18 cellular contexts compared by ENCODE assay signal in the genomic region with DNA sequence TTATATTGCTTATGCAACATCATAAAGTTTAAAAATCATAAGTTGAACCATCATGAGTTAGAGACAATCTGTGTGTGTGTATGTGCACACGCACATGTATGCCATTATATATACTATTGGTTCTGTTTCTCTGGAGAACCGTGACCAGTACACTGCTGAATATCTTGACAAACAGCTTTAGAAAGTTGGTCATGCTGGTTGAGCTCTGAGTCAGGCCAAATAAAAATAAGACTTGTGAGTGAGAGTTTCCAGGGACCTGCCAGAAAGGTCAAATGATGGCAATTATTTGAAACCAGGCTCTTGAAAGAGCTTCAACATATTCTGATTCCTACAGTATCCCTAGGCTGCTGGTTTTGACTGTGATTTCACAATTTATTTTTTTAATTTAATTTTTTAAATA.
A peak's percentile ranks its signal among the peaks of the same experiment; 100 is the strongest.
DNase-seq lines count a peak whose midpoint lies in the region; ATAC-seq, FAIRE-seq and TF ChIP-seq lines count a peak whose summit lies in the region.
"Had no signal": no experiment of that assay in that cellular context is flagged by ENCODE, and none has a peak within 500 bp of the region (broad histone marks: within the 10 kb centered on the region; RNA-seq: fewer than 3 reads in every experiment).

No MANE protein-coding gene starts in this region.

- no peak overlapping the region for H2AFZ ChIP-seq in astrocyte (ENCODE audit: low read depth, low read length)
- H2AFZ ChIP-seq in smooth muscle cell (ENCODE audit: low read depth): no peak overlapping the region

- H3K27ac ChIP-seq in VCaP (peak overlapping the region; percentile 34), astrocyte (ENCODE audit: low read depth, low read length) (no peak overlapping the region), smooth muscle cell (ENCODE audit: low read depth) (peak overlapping the region; percentile 42), tibial nerve (no peak overlapping the region), sigmoid colon (no peak overlapping the region)

- intact Hi-C loops in left cardiac atrium (cut with DNase I): no loop called here
- intact Hi-C loops in sigmoid colon (cut with DNase I): no loop called here

- DNase-seq in astrocyte (ENCODE audit: low read depth): no peak
- DNase-seq in left cardiac atrium: no peak
- DNase-seq in smooth muscle cell (lab: John Stamatoyannopoulos, UW; ENCODE audit: unreplicated experiment): no peak
- no peak for DNase-seq in tibial nerve (ENCODE audit: low spot score in 2 of 2)
- DNase-seq in sigmoid colon: no peak
- DNase-seq: C1 segment of cervical spinal cord; Calu3; CD4-positive, alpha-beta memory T cell; COR-L47; DMS79 treated with DMSO at 0.1 percent for 48 hours; GF-D8; GOT3; HFFc6 had no signal

- no peaks in the 10 kb centered on the region for H3K4me1 Mint-ChIP-seq in astrocyte (ENCODE audit: low read depth, unreplicated experiment)
- H3K4me1 Mint-ChIP-seq: CD4-positive, alpha-beta memory T cell had no signal

- H3K36me3 ChIP-seq in astrocyte (ENCODE audit: insufficient read depth, low read length): no peaks in the 10 kb centered on the region
- no peaks in the 10 kb centered on the region for H3K36me3 ChIP-seq in smooth muscle cell (ENCODE audit: low read depth)
- H3K36me3 ChIP-seq in tibial nerve: no peaks in the 10 kb centered on the region
- H3K36me3 ChIP-seq in sigmoid colon: no peaks in the 10 kb centered on the region
- H3K36me3 ChIP-seq: HAP-1 had no signal

- H3K27ac Mint-ChIP-seq in astrocyte (ENCODE audit: unreplicated experiment): no peak overlapping the region
- H3K27ac Mint-ChIP-seq: CD4-positive, alpha-beta memory T cell; HFFc6 had no signal

- H3K9me3 Mint-ChIP-seq in astrocyte (ENCODE audit: unreplicated experiment): no peaks in the 10 kb centered on the region

- TF ChIP-seq CTCF in VCaP (conservative IDR thresholded peaks at IDR 0.05) (no peak), astrocyte (IDR thresholded peaks at IDR 0.05; ENCODE audit: insufficient read depth, low read depth, low read length) (no peak), smooth muscle cell (IDR thresholded peaks at IDR 0.05; ENCODE audit: borderline replicate concordance, insufficient read depth, poor library complexity, severe bottlenecking) (no peak), tibial nerve (IDR thresholded peaks at IDR 0.05) (no peak), sigmoid colon (IDR thresholded peaks at IDR 0.05) (no peak)

- no peak overlapping the region for H3K4me3 Mint-ChIP-seq in astrocyte (ENCODE audit: unreplicated experiment)
- H3K4me3 Mint-ChIP-seq: CD4-positive, alpha-beta memory T cell; HFFc6 had no signal

- H3K79me2 ChIP-seq in astrocyte (ENCODE audit: insufficient read depth, low read length) (no peaks in the 10 kb centered on the region), smooth muscle cell (ENCODE audit: low read depth) (no peaks in the 10 kb centered on the region)

- TF ChIP-seq EP300 in tibial nerve (IDR thresholded peaks at IDR 0.05) (no peak), sigmoid colon (IDR thresholded peaks at IDR 0.05) (no peak)

- no peaks in the 10 kb centered on the region for H3K9me3 ChIP-seq in astrocyte (ENCODE audit: insufficient read depth, low read depth, low read length)
- H3K9me3 ChIP-seq in smooth muscle cell (replicated peaks; ENCODE audit: low read depth): peaks cover 3% of the 10 kb centered on the region
- H3K9me3 ChIP-seq in tibial nerve: no peaks in the 10 kb centered on the region
- no peaks in the 10 kb centered on the region for H3K9me3 ChIP-seq in sigmoid colon
- H3K9me3 ChIP-seq: HAP-1 had no signal

- H3K4me3 ChIP-seq in astrocyte (ENCODE audit: insufficient read depth, low read depth, low read length) (no peak overlapping the region), smooth muscle cell (no peak overlapping the region), tibial nerve (no peak overlapping the region), sigmoid colon (no peak overlapping the region)
- H3K4me3 ChIP-seq: HAP-1 had no signal

- no peaks in the 10 kb centered on the region for H3K27me3 ChIP-seq in astrocyte (ENCODE audit: insufficient read depth, low read length)
- H3K27me3 ChIP-seq in smooth muscle cell (ENCODE audit: low read depth): no peaks in the 10 kb centered on the region
- no peaks in the 10 kb centered on the region for H3K27me3 ChIP-seq in tibial nerve
- no peaks in the 10 kb centered on the region for H3K27me3 ChIP-seq in sigmoid colon

- FAIRE-seq in astrocyte (lab: Jason Lieb, UNC): peak; percentile 78
- FAIRE-seq: GM12891, GM18507, H54 had no signal

- TF ChIP-seq POLR2A in tibial nerve (IDR thresholded peaks at IDR 0.05): no peak
- TF ChIP-seq POLR2A in sigmoid colon (IDR thresholded peaks at IDR 0.05): no peak

- H3K27me3 Mint-ChIP-seq in astrocyte (ENCODE audit: low read depth, unreplicated experiment): no peaks in the 10 kb centered on the region
- H3K27me3 Mint-ChIP-seq: CD4-positive, alpha-beta memory T cell had no signal

- no peaks in the 10 kb centered on the region for H3F3A ChIP-seq in smooth muscle cell (ENCODE audit: low read depth)

- 45% methylated on average over 2 of the region's 2 CpGs for whole genome bisulfite sequencing in smooth muscle cell (ENCODE audit: low lambda C conversion rate)
- 70 to 75% methylated on average over 2 of the region's 2 CpGs for WGBS in tibial nerve, 2 donors
- WGBS in sigmoid colon, 2 donors: 76 to 89% methylated on average over 2 of the region's 2 CpGs

- H3K36me3 Mint-ChIP-seq in astrocyte (ENCODE audit: low read depth, unreplicated experiment): no peaks in the 10 kb centered on the region
- H3K36me3 Mint-ChIP-seq: CD4-positive, alpha-beta memory T cell had no signal

- peak; percentile 43 to 61 for ATAC-seq in left cardiac atrium

- H3K4me2 ChIP-seq in astrocyte (ENCODE audit: low read length) (no peak overlapping the region), smooth muscle cell (peak overlapping the region; percentile 12)

- H3K9ac ChIP-seq in astrocyte (ENCODE audit: low read length) (no peak overlapping the region), smooth muscle cell (ENCODE audit: low read depth) (no peak overlapping the region)

- no peaks in the 10 kb centered on the region for H4K20me1 ChIP-seq in astrocyte (ENCODE audit: insufficient read depth, low read length)
- no peaks in the 10 kb centered on the region for H4K20me1 ChIP-seq in smooth muscle cell (ENCODE audit: low read depth)

- no peaks in the 10 kb centered on the region for H3K4me1 ChIP-seq in astrocyte (ENCODE audit: insufficient read depth, low read length)
- no peaks in the 10 kb centered on the region for H3K4me1 ChIP-seq in smooth muscle cell (ENCODE audit: low read depth)
- no peaks in the 10 kb centered on the region for H3K4me1 ChIP-seq in tibial nerve
- no peaks in the 10 kb centered on the region for H3K4me1 ChIP-seq in sigmoid colon
- H3K4me1 ChIP-seq: HAP-1 had no signal

Comparison
In these comparisons a context has a peak if more than half of its experiments do, and no peak if none do; other contexts are left out.
1. H3K27ac ChIP-seq: peak in VCaP (single experiment) and smooth muscle cell (single experiment); none in astrocyte (single experiment), tibial nerve (0 of 4) and sigmoid colon (0 of 4).